8 cellular contexts compared by ENCODE assay signal in the genomic region with DNA sequence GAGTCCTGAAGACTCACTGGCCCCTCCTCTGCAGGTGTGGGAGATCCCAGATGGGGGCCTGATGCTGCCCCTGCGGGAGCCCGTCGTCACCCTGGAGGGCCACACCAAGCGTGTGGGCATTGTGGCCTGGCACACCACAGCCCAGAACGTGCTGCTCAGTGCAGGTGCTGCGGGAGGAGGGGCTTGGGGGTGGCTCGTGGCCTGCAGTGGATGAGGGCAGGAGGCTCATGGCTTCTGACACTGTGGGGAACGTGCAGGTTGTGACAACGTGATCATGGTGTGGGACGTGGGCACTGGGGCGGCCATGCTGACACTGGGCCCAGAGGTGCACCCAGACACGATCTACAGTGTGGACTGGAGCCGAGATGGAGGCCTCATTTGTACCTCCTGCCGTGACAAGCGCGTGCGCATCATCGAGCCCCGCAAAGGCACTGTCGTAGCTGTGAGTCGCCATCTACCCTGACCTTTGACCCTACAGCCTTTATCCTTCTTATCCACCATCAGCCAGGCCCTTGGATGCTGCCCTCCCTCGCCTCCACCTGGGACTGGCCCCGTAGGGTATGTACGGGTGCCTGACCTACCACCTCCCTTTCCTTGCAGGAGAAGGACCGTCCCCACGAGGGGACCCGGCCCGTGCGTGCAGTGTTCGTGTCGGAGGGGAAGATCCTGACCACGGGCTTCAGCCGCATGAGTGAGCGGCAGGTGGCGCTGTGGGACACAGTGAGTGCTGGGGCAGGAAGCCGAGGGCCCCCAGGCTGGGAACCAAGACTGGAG. TPM values are rescaled to one million over a fixed set of nuclear protein-coding genes. Genes with fewer than 3 reads are reported as not detected.
DNase-seq lines count a peak whose midpoint lies in the region; ATAC-seq and TF ChIP-seq lines count a peak whose summit lies in the region.

No MANE protein-coding gene starts in this region.

- peaks cover 0 to under 1% (median 0%) of the 10 kb centered on the region in 3 donors for H3K27me3 Mint-ChIP-seq in CD14-positive monocyte (ENCODE audit: low read depth in 3 of 3)
- H3K27me3 Mint-ChIP-seq in stimulated activated memory B cell treated with anti-CD40 and anti-IgM and Interleukin-4, amounts not matched to agents 10 μg/mL and 1 μg/mL and 100 μg/mL, for 72 hours: no peaks in the 10 kb centered on the region

- no peaks in the 10 kb centered on the region for H3K27me3 ChIP-seq in KMS-11 (ENCODE audit: insufficient read depth, low read depth)
- no peaks in the 10 kb centered on the region for H3K27me3 ChIP-seq in effector memory CD4-positive, alpha-beta T cell (replicated peaks; ENCODE audit: control insufficient read depth, insufficient read depth, low read length, poor library complexity, severe bottlenecking)

- peak; percentile 77 for DNase-seq in CD14-positive monocyte (ENCODE audit: low spot score)
- peak; percentile 70 to 74 for DNase-seq in activated CD8-positive, alpha-beta memory T cell treated with anti-CD3 and anti-CD28 coated beads for 4 hours (ENCODE audit: low read depth in 2 of 2)
- DNase-seq in effector memory CD4-positive, alpha-beta T cell: peak; percentile 72 to 83 (median 74)
- peak; percentile 9 for DNase-seq in myocyte (ENCODE audit: low read depth)
- DNase-seq in NCI-H187 (lab: John Stamatoyannopoulos, UW): no peak

- H3K4me3 Mint-ChIP-seq in CD14-positive monocyte: peak overlapping the region; percentile 97 to 99
- H3K4me3 Mint-ChIP-seq in stimulated activated memory B cell treated with anti-CD40 and anti-IgM and Interleukin-4, amounts not matched to agents 10 μg/mL and 1 μg/mL and 100 μg/mL, for 72 hours: peak overlapping the region; percentile 94

- peaks cover 19 to 34% of the 10 kb centered on the region in 2 donors for H3K36me3 Mint-ChIP-seq in CD14-positive monocyte
- H3K36me3 Mint-ChIP-seq in stimulated activated memory B cell treated with anti-CD40 and anti-IgM and Interleukin-4, amounts not matched to agents 10 μg/mL and 1 μg/mL and 100 μg/mL, for 72 hours: peaks cover 44% of the 10 kb centered on the region

- no peak for ATAC-seq in stimulated activated memory B cell treated with anti-CD40 and anti-IgM and Interleukin-4, amounts not matched to agents 10 μg/mL and 1 μg/mL and 100 μg/mL, for 72 hours
- ATAC-seq in GM18867 (IDR thresholded peaks at IDR 0.05; ENCODE audit: unreplicated experiment): no peak

- no peak overlapping the region for H2AFZ ChIP-seq in KMS-11 (ENCODE audit: low read depth)

- peak; percentile 91 for TF ChIP-seq CTCF in CD14-positive monocyte (IDR thresholded peaks at IDR 0.05)
- 0 out of 2 replicates have a peak, but pooled peaks have one; percentile 23 for TF ChIP-seq CTCF in KMS-11 (conservative IDR thresholded peaks at IDR 0.05; ENCODE audit: low read depth, low read length)

- H3K4me1 ChIP-seq in KMS-11 (ENCODE audit: low read depth, poor library complexity, severe bottlenecking): peaks cover 34% of the 10 kb centered on the region
- peaks cover 33% of the 10 kb centered on the region for H3K4me1 ChIP-seq in effector memory CD4-positive, alpha-beta T cell (ENCODE audit: control insufficient read depth, insufficient read depth, low read length, poor library complexity, severe bottlenecking)

- H3K27ac Mint-ChIP-seq in CD14-positive monocyte: peak overlapping the region; percentile 85 to 95 (median 90)
- H3K27ac Mint-ChIP-seq in stimulated activated memory B cell treated with anti-CD40 and anti-IgM and Interleukin-4, amounts not matched to agents 10 μg/mL and 1 μg/mL and 100 μg/mL, for 72 hours: peak overlapping the region; percentile 98

- no peaks in the 10 kb centered on the region for H3K9me3 ChIP-seq in effector memory CD4-positive, alpha-beta T cell (ENCODE audit: control insufficient read depth, low read length)

- no peaks in the 10 kb centered on the region for H3K9me3 Mint-ChIP-seq in CD14-positive monocyte
- no peaks in the 10 kb centered on the region for H3K9me3 Mint-ChIP-seq in stimulated activated memory B cell treated with anti-CD40 and anti-IgM and Interleukin-4, amounts not matched to agents 10 μg/mL and 1 μg/mL and 100 μg/mL, for 72 hours

- intact Hi-C loops in CD14-positive monocyte (cut with micrococcal nuclease): no loop called here

- peak overlapping the region; percentile 97; the same call in 1 of the 2 replicates for H3K4me2 ChIP-seq in KMS-11

- H3K27ac ChIP-seq in KMS-11: peak overlapping the region; percentile 53; the same call in 1 of the 2 replicates
- H3K27ac ChIP-seq in effector memory CD4-positive, alpha-beta T cell (ENCODE audit: insufficient read depth, low read length, poor library complexity, severe bottlenecking): peak overlapping the region; percentile 94

- H3K4me1 Mint-ChIP-seq in CD14-positive monocyte: peaks cover 33% of the 10 kb centered on the region
- H3K4me1 Mint-ChIP-seq in stimulated activated memory B cell treated with anti-CD40 and anti-IgM and Interleukin-4, amounts not matched to agents 10 μg/mL and 1 μg/mL and 100 μg/mL, for 72 hours: peaks cover 36% of the 10 kb centered on the region

- H3K4me3 ChIP-seq in KMS-11 (IDR thresholded peaks at IDR 0.05; ENCODE audit: insufficient read depth, low read depth, low read length): no peak overlapping the region
- H3K4me3 ChIP-seq in effector memory CD4-positive, alpha-beta T cell (ENCODE audit: insufficient read depth, low read depth, low read length, poor library complexity, severe bottlenecking): peak overlapping the region; percentile 97

- H3K36me3 ChIP-seq in KMS-11 (ENCODE audit: insufficient read depth): no peaks in the 10 kb centered on the region
- H3K36me3 ChIP-seq in effector memory CD4-positive, alpha-beta T cell (ENCODE audit: control insufficient read depth, insufficient read depth, low read length): peaks cover 29% of the 10 kb centered on the region

- no peaks in the 10 kb centered on the region for H4K20me1 ChIP-seq in KMS-11 (ENCODE audit: insufficient read depth)

- peaks cover 30% of the 10 kb centered on the region for H3K79me2 ChIP-seq in KMS-11 (ENCODE audit: insufficient read depth, low read depth)

- no peak overlapping the region for H3K9ac ChIP-seq in KMS-11

RNA-seq across cellular contexts. Expression of gene CORO1A, which starts 3.6 kb away (rescaled TPM):
- polyA plus RNA-seq in CD14-positive monocyte: 1,000 to 10,000 TPM; 1,314 to 1,346 TPM
- 0.21 and 1.5 TPM in 2 replicates for total RNA-seq in myocyte
- polyA plus RNA-seq in myocyte (2012): 0.26 TPM

RNA-seq across cellular contexts. Expression of gene BOLA2B, which starts 6.5 kb away (rescaled TPM):
- polyA plus RNA-seq in CD14-positive monocyte: 100 to 1,000 TPM; 105 to 160 TPM
- total RNA-seq in myocyte: 66.2 and 236 TPM in 2 replicates
- polyA plus RNA-seq in myocyte (2012): 139 TPM

RNA-seq across cellular contexts. Expression of gene SLX1A, which starts 6.7 kb away (rescaled TPM):
- polyA plus RNA-seq in CD14-positive monocyte: 100 to 1,000 TPM; 162 to 163 TPM
- 12.7 and 26.6 TPM in 2 replicates for total RNA-seq in myocyte
- polyA plus RNA-seq in myocyte (2012): 23.7 TPM

RNA-seq across cellular contexts. Expression of gene SULT1A3, which starts 12.1 kb away (rescaled TPM):
- polyA plus RNA-seq in CD14-positive monocyte: 10 to 100 TPM; 20.9 to 28.3 TPM
- total RNA-seq in myocyte: 1.3 and 3.0 TPM in 2 replicates
- 6.9 TPM for polyA plus RNA-seq in myocyte (2012)

Comparison
In these comparisons a context has a peak if more than half of its experiments do, and no peak if none do; other contexts are left out.
1. DNase-seq: peak in CD14-positive monocyte (single experiment), activated CD8-positive, alpha-beta memory T cell treated with anti-CD3 and anti-CD28 coated beads for 4 hours (2 of 2), effector memory CD4-positive, alpha-beta T cell (3 of 3) and myocyte (single experiment); none in NCI-H187 (0 of 2).